ENCODE assay signal across 18 cellular contexts in genomic region chr19:902446-903226, GRCh38. TPM values are rescaled to one million over a fixed set of nuclear protein-coding genes. Genes with fewer than 3 reads are reported as not detected.
DNase-seq lines count a peak whose midpoint lies in the region; ATAC-seq, FAIRE-seq and TF ChIP-seq lines count a peak whose summit lies in the region.
"Had no signal": no experiment of that assay in that cellular context is flagged by ENCODE, and none has a peak within 500 bp of the region (broad histone marks: within the 10 kb centered on the region; RNA-seq: fewer than 3 reads in every experiment).

No MANE protein-coding gene starts in this region.

- H2AK5ac ChIP-seq in H1 (ENCODE audit: low read depth, low read length), result no peak overlapping the region

- peaks cover 31% of the 10 kb centered on the region for H3K36me3 ChIP-seq in CD4-positive, CD25-positive, alpha-beta regulatory T cell (ENCODE audit: control insufficient read depth, insufficient read depth, low read length)
- no peaks in the 10 kb centered on the region for H3K36me3 ChIP-seq in MG63
- H3K36me3 ChIP-seq in H1 (ENCODE audit: control insufficient read depth in 2 of 4, insufficient read depth in 4 of 4, low read length in 3 of 4), result peaks cover 0 to 11% (median 2%) of the 10 kb centered on the region in 4 experiments; a peak in 2 of 8 replicates
- peaks cover 0 to 55% (median 7%) of the 10 kb centered on the region in 3 experiments for H3K36me3 ChIP-seq in naive thymus-derived CD4-positive, alpha-beta T cell (ENCODE audit: control insufficient read depth in 2 of 3, insufficient read depth in 3 of 3, low read length in 3 of 3)

- H4K8ac ChIP-seq in H1 (ENCODE audit: extremely low read depth, insufficient read depth, low read length), result no peak overlapping the region

- no peak overlapping the region for H4K5ac ChIP-seq in H1 (ENCODE audit: insufficient read length, low read depth, low read length)

- no peak overlapping the region for H3K4me3 ChIP-seq in CD4-positive, CD25-positive, alpha-beta regulatory T cell (ENCODE audit: low read depth, low read length)
- H3K4me3 ChIP-seq in MG63 (no peak overlapping the region), H1 (ENCODE audit: extremely low read depth in 1 of 4, insufficient read depth in 2 of 4, low read depth in 3 of 4, low read length in 4 of 4) (no peak overlapping the region)
- no peak overlapping the region for H3K4me3 ChIP-seq in naive thymus-derived CD4-positive, alpha-beta T cell (ENCODE audit: low read length)
- H3K4me3 ChIP-seq: PC-9 had no signal

- no peak overlapping the region for H3K27ac ChIP-seq in CD4-positive, CD25-positive, alpha-beta regulatory T cell (ENCODE audit: insufficient read depth, low read length, poor library complexity, severe bottlenecking)
- H3K27ac ChIP-seq in H1 (ENCODE audit: low read depth, low read length), result no peak overlapping the region
- peak overlapping the region; percentile 21 for H3K27ac ChIP-seq in naive thymus-derived CD4-positive, alpha-beta T cell (ENCODE audit: low read depth, low read length)
- H3K27ac ChIP-seq: C4-2B, PC-9 had no signal

- H3K23ac ChIP-seq in H1 (ENCODE audit: insufficient read length), result no peak overlapping the region

- CTCF ChIA-PET in H1 (lab: Charles Lee; ENCODE audit: partially characterized antibody), result interaction anchor here (0.7 to 2.2 kb wide), 5 partner anchors 10 to 133 kb away, joined by 3 to 8 read pairs (median 6); partner anchors contain the start of genes MED16 and RNU6-9
- CTCF ChIA-PET in naive thymus-derived CD4-positive, alpha-beta T cell (lab: Charles Lee), result no interaction called here

- TF ChIP-seq EP300 in H1 (IDR thresholded peaks at IDR 0.05; ENCODE audit: borderline replicate concordance in 1 of 2, low read depth in 2 of 2, low read length in 2 of 2), result no peak

- TF ChIP-seq POLR2A in H1 (IDR thresholded peaks at IDR 0.05; ENCODE audit: control extremely low read depth in 1 of 2, low read depth in 2 of 2, low read length in 2 of 2), result no peak

- peaks cover 13 to 32% of the 10 kb centered on the region in 2 experiments for H4K20me1 ChIP-seq in H1 (replicated peaks in 1 of 2; ENCODE audit: control insufficient read depth in 1 of 2, insufficient read depth in 2 of 2, low read length in 2 of 2)

- H3K9ac ChIP-seq in H1 (replicated peaks in 1 of 4; ENCODE audit: extremely low read depth in 1 of 4, low read depth in 3 of 4, low read length in 3 of 4), result no peak overlapping the region

- no peak overlapping the region for H3K4me2 ChIP-seq in H1 (ENCODE audit: insufficient read depth in 1 of 2, low read depth in 2 of 2, low read length in 2 of 2)
- H3K4me2 ChIP-seq: PC-9 had no signal

- H3K9me3 Mint-ChIP-seq in CD4-positive, CD25-positive, alpha-beta regulatory T cell, result peaks cover 0 to 2% (median 0%) of the 10 kb centered on the region in 7 donors
- H3K9me3 Mint-ChIP-seq in naive thymus-derived CD4-positive, alpha-beta T cell, result no peaks in the 10 kb centered on the region

- H3K9me3 ChIP-seq in CD4-positive, CD25-positive, alpha-beta regulatory T cell (ENCODE audit: control insufficient read depth in 2 of 2, low read length in 2 of 2), result no peaks in the 10 kb centered on the region
- H3K9me3 ChIP-seq in MG63 (no peaks in the 10 kb centered on the region), H1 (ENCODE audit: insufficient read depth in 2 of 2, low read depth in 1 of 2, low read length in 1 of 2) (no peaks in the 10 kb centered on the region)
- H3K9me3 ChIP-seq in naive thymus-derived CD4-positive, alpha-beta T cell (ENCODE audit: control insufficient read depth in 2 of 3, low read length in 3 of 3), result no peaks in the 10 kb centered on the region
- H3K9me3 ChIP-seq: Caco-2 had no signal

- no peak for DNase-seq in CD4-positive, CD25-positive, alpha-beta regulatory T cell
- DNase-seq in MG63 (peak; percentile 64), H1 (ENCODE audit: low read depth in 1 of 2, low spot score in 2 of 2) (no peak), GM10266 (ENCODE audit: extremely low spot score) (no peak), D721Med (ENCODE audit: insufficient read length, low spot score) (no peak)
- no peak for DNase-seq in naive thymus-derived CD4-positive, alpha-beta T cell
- DNase-seq: Caco-2, DMS53, KG1, NCI-H1048, NCI-H748 treated with DMSO at 0.1 percent for 48 hours, PC-9 had no signal

- H2BK12ac ChIP-seq in H1 (ENCODE audit: low read depth, low read length), result no peak overlapping the region

- peaks cover 56% of the 10 kb centered on the region for H3K4me1 ChIP-seq in CD4-positive, CD25-positive, alpha-beta regulatory T cell (ENCODE audit: control insufficient read depth, insufficient read depth, low read length, poor library complexity, severe bottlenecking)
- peaks cover 0 to 10% (median 4%) of the 10 kb centered on the region in 4 experiments; a peak in 4 of 7 replicates for H3K4me1 ChIP-seq in H1 (replicated peaks in 1 of 4; ENCODE audit: control insufficient read depth in 3 of 4, insufficient read depth in 4 of 4, low read length in 3 of 4)
- peaks cover 13 to 31% of the 10 kb centered on the region in 2 donors for H3K4me1 ChIP-seq in naive thymus-derived CD4-positive, alpha-beta T cell (ENCODE audit: control insufficient read depth in 2 of 2, insufficient read depth in 2 of 2, low read length in 2 of 2)
- H3K4me1 ChIP-seq: Caco-2 had no signal

- TF ChIP-seq CTCF in H1 (IDR thresholded peaks at IDR 0.05; ENCODE audit: control extremely low read depth in 1 of 3, insufficient read depth in 1 of 3, low read depth in 1 of 3, low read length in 3 of 3) (no peak), GM10266 (IDR thresholded peaks at IDR 0.05; ENCODE audit: control insufficient read depth, insufficient read depth, low read depth, missing control alignments) (no peak), D721Med (IDR thresholded peaks at IDR 0.05; ENCODE audit: insufficient read depth, missing control alignments) (no peak)

- POLR2A ChIA-PET in H1 (lab: Charles Lee; ENCODE audit: partially characterized antibody), result interaction anchor here (0.6 to 1.4 kb wide), 10 partner anchors 8 to 125 kb away, joined by 3 to 5 read pairs (median 4); partner anchors contain the start of genes PTBP1 and WDR18
- POLR2A ChIA-PET in naive thymus-derived CD4-positive, alpha-beta T cell (lab: Charles Lee), result interaction anchor here (0.6 to 10.7 kb wide), 7 partner anchors 7 to 101 kb away, joined by 3 to 196 read pairs (median 5); partner anchors contain the start of genes MED16, R3HDM4 and RNU6-9

- no peak overlapping the region for H4K91ac ChIP-seq in H1 (replicated peaks; ENCODE audit: insufficient read length, low read length)

- peaks cover 0 to 65% (median 19%) of the 10 kb centered on the region in 4 donors for H3K4me1 Mint-ChIP-seq in CD4-positive, CD25-positive, alpha-beta regulatory T cell
- peaks cover 14 to 56% (median 31%) of the 10 kb centered on the region in 7 donors for H3K4me1 Mint-ChIP-seq in naive thymus-derived CD4-positive, alpha-beta T cell

- no peak overlapping the region for H3K18ac ChIP-seq in H1 (ENCODE audit: extremely low read depth, low read length)

- H3K27ac Mint-ChIP-seq in CD4-positive, CD25-positive, alpha-beta regulatory T cell, result peak overlapping the region in 2 of 3 donors; percentile 62 to 92
- H3K27ac Mint-ChIP-seq in naive thymus-derived CD4-positive, alpha-beta T cell, result peak overlapping the region in 6 of 9 donors; percentile 14 to 88 (median 70)

- H2BK5ac ChIP-seq in H1 (ENCODE audit: low read depth, low read length), result no peak overlapping the region

- no peak overlapping the region for H2BK15ac ChIP-seq in H1 (ENCODE audit: low read length)

- H3K4me3 Mint-ChIP-seq in CD4-positive, CD25-positive, alpha-beta regulatory T cell, result peak overlapping the region in 1 of 4 donors; percentile 33
- H3K4me3 Mint-ChIP-seq in naive thymus-derived CD4-positive, alpha-beta T cell, result peak overlapping the region in 2 of 10 donors; percentile 29 to 48

- no peak for ATAC-seq in CD4-positive, CD25-positive, alpha-beta regulatory T cell (ENCODE audit: low read depth in 2 of 2)
- no peak for ATAC-seq in naive thymus-derived CD4-positive, alpha-beta T cell
- ATAC-seq in GM21825 (IDR thresholded peaks at IDR 0.05; ENCODE audit: unreplicated experiment) (no peak), HG03175 (IDR thresholded peaks at IDR 0.05; ENCODE audit: unreplicated experiment) (no peak)
- ATAC-seq: HCT116 had no signal

- no peak for FAIRE-seq in H1 (lab: Jason Lieb, UNC)
- FAIRE-seq in D721Med (lab: Jason Lieb, UNC), result no peak

- no peak overlapping the region for H3K14ac ChIP-seq in H1 (ENCODE audit: insufficient read length)

- H3K36me3 Mint-ChIP-seq in CD4-positive, CD25-positive, alpha-beta regulatory T cell, result no peaks in the 10 kb centered on the region
- H3K36me3 Mint-ChIP-seq in naive thymus-derived CD4-positive, alpha-beta T cell, result peaks cover 0 to 6% (median 0%) of the 10 kb centered on the region in 5 donors

- no peak overlapping the region for H3K56ac ChIP-seq in H1 (replicated peaks; ENCODE audit: insufficient read length, low read depth, low read length)

- no peak overlapping the region for H2BK120ac ChIP-seq in H1 (replicated peaks; ENCODE audit: low read depth, low read length)

- H2AFZ ChIP-seq in H1 (ENCODE audit: low read length), result no peak overlapping the region
- H2AFZ ChIP-seq: PC-9 had no signal

- no peak for TF ChIP-seq RAD21 in H1 (IDR thresholded peaks at IDR 0.05 in 1 of 2, conservative IDR thresholded peaks at IDR 0.05 in 1 of 2; ENCODE audit: low read depth in 2 of 2, low read length in 2 of 2)

- H3K79me2 ChIP-seq in H1 (ENCODE audit: control insufficient read depth in 1 of 2, insufficient read depth in 2 of 2, low read length in 2 of 2), result peaks cover 0 to 22% of the 10 kb centered on the region in 2 experiments; a peak in 2 of 4 replicates

- H3K27me3 Mint-ChIP-seq in CD4-positive, CD25-positive, alpha-beta regulatory T cell, result peaks cover 5% of the 10 kb centered on the region
- H3K27me3 Mint-ChIP-seq in naive thymus-derived CD4-positive, alpha-beta T cell, result no peaks in the 10 kb centered on the region

- peaks cover 7% of the 10 kb centered on the region for H3K79me1 ChIP-seq in H1 (ENCODE audit: low read depth, low read length)

- no peaks in the 10 kb centered on the region for H3K27me3 ChIP-seq in CD4-positive, CD25-positive, alpha-beta regulatory T cell (ENCODE audit: control insufficient read depth, insufficient read depth, low read length)
- no peaks in the 10 kb centered on the region for H3K27me3 ChIP-seq in MG63
- no peaks in the 10 kb centered on the region for H3K27me3 ChIP-seq in H1 (replicated peaks in 1 of 4; ENCODE audit: control insufficient read depth in 3 of 4, extremely low read depth in 1 of 4, insufficient read depth in 3 of 4, low read length in 3 of 4)
- H3K27me3 ChIP-seq in naive thymus-derived CD4-positive, alpha-beta T cell (ENCODE audit: control insufficient read depth in 2 of 2, insufficient read depth in 2 of 2, low read length in 2 of 2), result no peaks in the 10 kb centered on the region

- peaks cover 3% of the 10 kb centered on the region; the same call in 1 of the 2 replicates for H3K23me2 ChIP-seq in H1 (ENCODE audit: low read depth, low read length)

- WGBS in H1 (ENCODE audit: extremely low coverage in 1 of 2, insufficient coverage in 1 of 2, insufficient read length in 1 of 2, insufficient replicate concordance in 2 of 2, low coverage in 1 of 2, low lambda C conversion rate in 2 of 2, missing lambda C conversion rate in 1 of 2), 2 experiments, result 91% methylated on average over 14 of the region's 14 CpGs; no CpG with 5 or more reads in 1 of the 2 experiments

- no peak overlapping the region for H3K4ac ChIP-seq in H1 (replicated peaks; ENCODE audit: insufficient read length, low read depth, low read length)

- H2BK20ac ChIP-seq in H1 (ENCODE audit: low read length), result no peak overlapping the region

- intact Hi-C loops in naive thymus-derived CD4-positive, alpha-beta T cell (cut with micrococcal nuclease), result loop anchor here in 1 of 2 donors (10.0 kb wide), 1 partner anchor 238 kb away; the partner anchor contains the start of gene RNF126

RNA-seq across cellular contexts. Expression of gene RNU6-9, which starts 9.4 kb away (rescaled TPM):
- not detected for total RNA-seq in CD4-positive, CD25-positive, alpha-beta regulatory T cell
- not detected for polyA plus RNA-seq in CD4-positive, CD25-positive, alpha-beta regulatory T cell
- not detected in 2 replicates for total RNA-seq in MG63 (2014; rRNA removed; shearing (Covaris generic); ENCODE audit: low replicate concordance)
- total RNA-seq in H1 (2021; fragmentation: NEBNext Ultra II Directional; extraction: Animal tissue kit (Norgen Biotek cat#: 25700)), result not detected in 2 replicates
- polyA plus RNA-seq in H1 (2011; rRNA removed), result not detected in 2 replicates
- not detected for polyA plus RNA-seq in H1 (2011; cell fraction: cytosol; rRNA removed)
- not detected for polyA plus RNA-seq in H1 (2011; cell fraction: nucleus; rRNA removed)
- polyA plus RNA-seq in H1 (2012, experiment 1 of 2), result not detected in 4 replicates
- polyA plus RNA-seq in H1 (2012, experiment 2 of 2), result not detected
- not detected for polyA plus RNA-seq in H1 (2013, experiment 1 of 2)
- not detected for polyA plus RNA-seq in H1 (2013, experiment 2 of 2)
- under 0.01 TPM in 1 of 2 replicates, not detected in the other for polyA minus RNA-seq in H1 (2011; rRNA and poly(A)+ RNA removed)
- not detected for polyA minus RNA-seq in H1 (2011; cell fraction: cytosol; rRNA and poly(A)+ RNA removed)
- polyA minus RNA-seq in H1 (2011; cell fraction: nucleus; rRNA and poly(A)+ RNA removed), result not detected
- total RNA-seq in naive thymus-derived CD4-positive, alpha-beta T cell, result not detected
- polyA plus RNA-seq in naive thymus-derived CD4-positive, alpha-beta T cell, result not detected
- total RNA-seq: Caco-2, M059J, NCI-H460, PC-9 had no signal

RNA-seq across cellular contexts. Expression of gene MED16, which starts 9.6 kb away (rescaled TPM):
- 71.5 TPM for total RNA-seq in CD4-positive, CD25-positive, alpha-beta regulatory T cell
- 10 to 100 TPM; 61.9 to 91.7 (median 81.4) TPM for polyA plus RNA-seq in CD4-positive, CD25-positive, alpha-beta regulatory T cell
- total RNA-seq in MG63 (2014; rRNA removed; shearing (Covaris generic); ENCODE audit: low replicate concordance), result 18.1 and 20.4 TPM in 2 replicates
- 51.0 and 55.9 TPM in 2 replicates for total RNA-seq in H1 (2021; fragmentation: NEBNext Ultra II Directional; extraction: Animal tissue kit (Norgen Biotek cat#: 25700))
- 67.2 and 134 TPM in 2 replicates for polyA plus RNA-seq in H1 (2011; rRNA removed)
- polyA plus RNA-seq in H1 (2011; cell fraction: cytosol; rRNA removed), result 48.2 TPM
- 64.8 TPM for polyA plus RNA-seq in H1 (2011; cell fraction: nucleus; rRNA removed)
- 29.8 to 51.8 TPM (median 46.8 TPM) in 4 replicates for polyA plus RNA-seq in H1 (2012, experiment 1 of 2)
- 56.1 TPM for polyA plus RNA-seq in H1 (2012, experiment 2 of 2)
- polyA plus RNA-seq in H1 (2013, experiment 1 of 2), result 21.0 TPM
- polyA plus RNA-seq in H1 (2013, experiment 2 of 2), result 20.8 TPM
- 22.8 and 26.1 TPM in 2 replicates for polyA minus RNA-seq in H1 (2011; rRNA and poly(A)+ RNA removed)
- polyA minus RNA-seq in H1 (2011; cell fraction: cytosol; rRNA and poly(A)+ RNA removed), result 72.5 TPM
- 38.6 TPM for polyA minus RNA-seq in H1 (2011; cell fraction: nucleus; rRNA and poly(A)+ RNA removed)
- total RNA-seq in naive thymus-derived CD4-positive, alpha-beta T cell, result 10 to 100 TPM; 47.5 to 78.2 (median 67.6) TPM
- 100 to 1,000 TPM in 1 of 2 donors, 10 to 100 TPM in 1; 65.7 to 142 TPM for polyA plus RNA-seq in naive thymus-derived CD4-positive, alpha-beta T cell

RNA-seq across cellular contexts. Expression of gene R3HDM4, which starts 10.4 kb away (rescaled TPM):
- total RNA-seq in CD4-positive, CD25-positive, alpha-beta regulatory T cell, result 266 TPM
- 100 to 1,000 TPM; 249 to 283 (median 267) TPM for polyA plus RNA-seq in CD4-positive, CD25-positive, alpha-beta regulatory T cell
- 6.4 and 9.5 TPM in 2 replicates for total RNA-seq in MG63 (2014; rRNA removed; shearing (Covaris generic); ENCODE audit: low replicate concordance)
- 76.1 and 76.8 TPM in 2 replicates for total RNA-seq in H1 (2021; fragmentation: NEBNext Ultra II Directional; extraction: Animal tissue kit (Norgen Biotek cat#: 25700))
- polyA plus RNA-seq in H1 (2011; rRNA removed), result 102 and 151 TPM in 2 replicates
- 65.9 TPM for polyA plus RNA-seq in H1 (2011; cell fraction: cytosol; rRNA removed)
- polyA plus RNA-seq in H1 (2011; cell fraction: nucleus; rRNA removed), result 119 TPM
- polyA plus RNA-seq in H1 (2012, experiment 1 of 2), result 45.6 to 106 TPM (median 70.3 TPM) in 4 replicates
- polyA plus RNA-seq in H1 (2012, experiment 2 of 2), result 76.6 TPM
- 118 TPM for polyA plus RNA-seq in H1 (2013, experiment 1 of 2)
- 105 TPM for polyA plus RNA-seq in H1 (2013, experiment 2 of 2)
- 24.5 and 26.8 TPM in 2 replicates for polyA minus RNA-seq in H1 (2011; rRNA and poly(A)+ RNA removed)
- polyA minus RNA-seq in H1 (2011; cell fraction: cytosol; rRNA and poly(A)+ RNA removed), result 31.3 TPM
- 24.6 TPM for polyA minus RNA-seq in H1 (2011; cell fraction: nucleus; rRNA and poly(A)+ RNA removed)
- total RNA-seq in naive thymus-derived CD4-positive, alpha-beta T cell, result 100 to 1,000 TPM; 123 to 219 (median 184) TPM
- 100 to 1,000 TPM; 195 to 251 TPM for polyA plus RNA-seq in naive thymus-derived CD4-positive, alpha-beta T cell

RNA-seq across cellular contexts. Expression of gene KISS1R, which starts 14.5 kb away (rescaled TPM):
- 0.86 TPM for total RNA-seq in CD4-positive, CD25-positive, alpha-beta regulatory T cell
- 1 to 10 TPM in 1 of 4 donors, under 1 TPM in 2, not detected in 1; 0.21 to 1.2 (median 0.48) TPM for polyA plus RNA-seq in CD4-positive, CD25-positive, alpha-beta regulatory T cell
- not detected in 2 replicates for total RNA-seq in MG63 (2014; rRNA removed; shearing (Covaris generic); ENCODE audit: low replicate concordance)
- 2.3 and 2.6 TPM in 2 replicates for total RNA-seq in H1 (2021; fragmentation: NEBNext Ultra II Directional; extraction: Animal tissue kit (Norgen Biotek cat#: 25700))
- 2.7 and 5.1 TPM in 2 replicates for polyA plus RNA-seq in H1 (2011; rRNA removed)
- polyA plus RNA-seq in H1 (2011; cell fraction: cytosol; rRNA removed), result 3.4 TPM
- 10.4 TPM for polyA plus RNA-seq in H1 (2011; cell fraction: nucleus; rRNA removed)
- 1.2 to 2.3 TPM (median 1.8 TPM) in 4 replicates for polyA plus RNA-seq in H1 (2012, experiment 1 of 2)
- polyA plus RNA-seq in H1 (2012, experiment 2 of 2), result 1.5 TPM
- polyA plus RNA-seq in H1 (2013, experiment 1 of 2), result 3.0 TPM
- polyA plus RNA-seq in H1 (2013, experiment 2 of 2), result 2.4 TPM
- 0.32 and 0.68 TPM in 2 replicates for polyA minus RNA-seq in H1 (2011; rRNA and poly(A)+ RNA removed)
- polyA minus RNA-seq in H1 (2011; cell fraction: cytosol; rRNA and poly(A)+ RNA removed), result 0.88 TPM
- polyA minus RNA-seq in H1 (2011; cell fraction: nucleus; rRNA and poly(A)+ RNA removed), result 0.80 TPM
- total RNA-seq in naive thymus-derived CD4-positive, alpha-beta T cell, result 1 to 10 TPM; 1.1 to 3.0 (median 1.7) TPM
- polyA plus RNA-seq in naive thymus-derived CD4-positive, alpha-beta T cell, result under 1 TPM; 0.72 to 0.85 TPM
- total RNA-seq: M059J, NCI-H460, PC-9 had no signal

RNA-seq across cellular contexts. Expression of gene ARID3A, which starts 23.2 kb away (rescaled TPM):
- 14.4 TPM for total RNA-seq in CD4-positive, CD25-positive, alpha-beta regulatory T cell
- 1 to 10 TPM in 2 of 4 donors, under 1 TPM in 2; 0.63 to 1.4 (median 0.99) TPM for polyA plus RNA-seq in CD4-positive, CD25-positive, alpha-beta regulatory T cell
- total RNA-seq in MG63 (2014; rRNA removed; shearing (Covaris generic); ENCODE audit: low replicate concordance), result 1.0 and 6.6 TPM in 2 replicates
- total RNA-seq in H1 (2021; fragmentation: NEBNext Ultra II Directional; extraction: Animal tissue kit (Norgen Biotek cat#: 25700)), result 77.4 and 78.4 TPM in 2 replicates
- 40.5 and 59.3 TPM in 2 replicates for polyA plus RNA-seq in H1 (2011; rRNA removed)
- polyA plus RNA-seq in H1 (2011; cell fraction: cytosol; rRNA removed), result 36.7 TPM
- 81.3 TPM for polyA plus RNA-seq in H1 (2011; cell fraction: nucleus; rRNA removed)
- 54.1 to 64.5 TPM (median 58.9 TPM) in 4 replicates for polyA plus RNA-seq in H1 (2012, experiment 1 of 2)
- polyA plus RNA-seq in H1 (2012, experiment 2 of 2), result 42.7 TPM
- polyA plus RNA-seq in H1 (2013, experiment 1 of 2), result 56.0 TPM
- 52.3 TPM for polyA plus RNA-seq in H1 (2013, experiment 2 of 2)
- polyA minus RNA-seq in H1 (2011; rRNA and poly(A)+ RNA removed), result 69.0 and 86.2 TPM in 2 replicates
- polyA minus RNA-seq in H1 (2011; cell fraction: cytosol; rRNA and poly(A)+ RNA removed), result 101 TPM
- 66.4 TPM for polyA minus RNA-seq in H1 (2011; cell fraction: nucleus; rRNA and poly(A)+ RNA removed)
- total RNA-seq in naive thymus-derived CD4-positive, alpha-beta T cell, result 10 to 100 TPM in 3 of 5 experiments, 1 to 10 TPM in 2; 7.1 to 33.1 (median 10.2) TPM
- polyA plus RNA-seq in naive thymus-derived CD4-positive, alpha-beta T cell, result under 1 TPM; 0.57 to 0.95 TPM
